In genomic region chr9:128946945-128947422, GRCh38 we compare ENCODE assay signal across 8 cellular contexts. TPM values are rescaled to one million over a fixed set of nuclear protein-coding genes. Genes with fewer than 3 reads are reported as not detected.
DNase-seq lines count a peak whose midpoint lies in the region; ATAC-seq, FAIRE-seq and TF ChIP-seq lines count a peak whose summit lies in the region.

No MANE protein-coding gene starts in this region.

- peak overlapping the region; percentile 92 for H3K9ac ChIP-seq in endodermal cell (ENCODE audit: extremely low read depth, low read length, poor library complexity, severe bottlenecking)

- peak overlapping the region; percentile 94 for H3K27ac Mint-ChIP-seq in T-helper 2 cell treated with Interferon-gamma antibody and Interleukin-4, amounts not matched to agents 5 μg/mL and 100 μg/mL, for 36 hours
- peak overlapping the region; percentile 98 for H3K27ac Mint-ChIP-seq in endodermal cell

- H3K27ac ChIP-seq in endodermal cell (ENCODE audit: low read depth, low read length), result no peak overlapping the region
- peak overlapping the region; percentile 67 for H3K27ac ChIP-seq in mesodermal cell (ENCODE audit: low read depth, low read length, severe bottlenecking)
- H3K27ac ChIP-seq in urinary bladder (ENCODE audit: low read depth), result no peak overlapping the region

- H3K36me3 Mint-ChIP-seq in T-helper 2 cell treated with Interferon-gamma antibody and Interleukin-4, amounts not matched to agents 5 μg/mL and 100 μg/mL, for 36 hours (ENCODE audit: low read depth), result peaks cover 20% of the 10 kb centered on the region
- H3K36me3 Mint-ChIP-seq in endodermal cell (ENCODE audit: low read depth), result peaks cover 20% of the 10 kb centered on the region

- H3K9me3 Mint-ChIP-seq in T-helper 2 cell treated with Interferon-gamma antibody and Interleukin-4, amounts not matched to agents 5 μg/mL and 100 μg/mL, for 36 hours, result no peaks in the 10 kb centered on the region
- no peaks in the 10 kb centered on the region for H3K9me3 Mint-ChIP-seq in endodermal cell

- H3K4me3 Mint-ChIP-seq in T-helper 2 cell treated with Interferon-gamma antibody and Interleukin-4, amounts not matched to agents 5 μg/mL and 100 μg/mL, for 36 hours, result peak overlapping the region; percentile 94
- peak overlapping the region; percentile 89 for H3K4me3 Mint-ChIP-seq in endodermal cell

- H3K4me3 ChIP-seq in endodermal cell (ENCODE audit: low read length) (peak overlapping the region; percentile 95), mesodermal cell (ENCODE audit: extremely low read depth, insufficient read depth, low read length, poor library complexity, severe bottlenecking) (peak overlapping the region; percentile 99), urinary bladder (ENCODE audit: low read depth, low read length) (peak overlapping the region; percentile 57)

- DNase-seq in NCI-H2227 (lab: John Stamatoyannopoulos, UW; ENCODE audit: unreplicated experiment) (peak; percentile 15), NCI-H2227 treated with DMSO at 0.1 percent for 48 hours (lab: John Stamatoyannopoulos, UW) (no peak), endodermal cell (no peak), D721Med (ENCODE audit: insufficient read length, low spot score) (no peak)
- no peak for DNase-seq in T-helper 2 cell treated with Interferon-gamma antibody and Interleukin-4, amounts not matched to agents 5 μg/mL and 100 μg/mL, for 36 hours (ENCODE audit: low spot score)

- TF ChIP-seq CTCF in endodermal cell (conservative IDR thresholded peaks at IDR 0.05) (no peak), D721Med (IDR thresholded peaks at IDR 0.05; ENCODE audit: insufficient read depth, missing control alignments) (no peak)

- H3K36me3 ChIP-seq in endodermal cell (ENCODE audit: control insufficient read depth, insufficient read depth, low read length) (peaks cover 24% of the 10 kb centered on the region), mesodermal cell (ENCODE audit: control insufficient read depth, insufficient read depth, low read length) (peaks cover 55% of the 10 kb centered on the region), urinary bladder (ENCODE audit: insufficient read depth) (peaks cover 2% of the 10 kb centered on the region)

- no peaks in the 10 kb centered on the region for H3K27me3 ChIP-seq in endodermal cell (ENCODE audit: control insufficient read depth, insufficient read depth, low read length, poor library complexity, severe bottlenecking)

- H3K4me1 Mint-ChIP-seq in T-helper 2 cell treated with Interferon-gamma antibody and Interleukin-4, amounts not matched to agents 5 μg/mL and 100 μg/mL, for 36 hours (ENCODE audit: low read depth), result peaks cover 21% of the 10 kb centered on the region
- H3K4me1 Mint-ChIP-seq in endodermal cell, result peaks cover 12% of the 10 kb centered on the region

- H3K9me3 ChIP-seq in endodermal cell (ENCODE audit: control insufficient read depth, low read length) (no peaks in the 10 kb centered on the region), mesodermal cell (ENCODE audit: control insufficient read depth, low read length) (no peaks in the 10 kb centered on the region)

- no peak for FAIRE-seq in D721Med (lab: Jason Lieb, UNC)

- H3K4me1 ChIP-seq in endodermal cell (ENCODE audit: control insufficient read depth, insufficient read depth, low read length) (peaks cover 3% of the 10 kb centered on the region), mesodermal cell (ENCODE audit: control insufficient read depth, insufficient read depth, low read length, poor library complexity, severe bottlenecking) (peaks cover 2% of the 10 kb centered on the region), urinary bladder (ENCODE audit: insufficient read depth) (no peaks in the 10 kb centered on the region)

- H3K27me3 Mint-ChIP-seq in T-helper 2 cell treated with Interferon-gamma antibody and Interleukin-4, amounts not matched to agents 5 μg/mL and 100 μg/mL, for 36 hours (ENCODE audit: low read depth), result no peaks in the 10 kb centered on the region
- no peaks in the 10 kb centered on the region for H3K27me3 Mint-ChIP-seq in endodermal cell (ENCODE audit: insufficient read depth)

- WGBS in endodermal cell (ENCODE audit: insufficient coverage in 1 of 2, insufficient read length in 1 of 2), 2 experiments, result 12 to 24% methylated on average over 18 to 31 of the region's 31 CpGs
- 12 to 13% methylated on average over 25 to 31 of the region's 31 CpGs for WGBS in mesodermal cell (ENCODE audit: insufficient coverage in 2 of 2), 2 experiments
- WGBS in urinary bladder, result 5% methylated on average over 31 of the region's 31 CpGs

- peak; percentile 9 for ATAC-seq in HG03025 (IDR thresholded peaks at IDR 0.05; ENCODE audit: low FRiP score, unreplicated experiment)

RNA-seq across cellular contexts. Expression of gene DOLK, which starts 0.4 kb away (rescaled TPM):
- total RNA-seq in endodermal cell (10 to 100 TPM; 18.0 to 19.8 TPM), urinary bladder (11.3 TPM)
- polyA plus RNA-seq in endodermal cell (2013, experiment 1 of 2), result 14.3 TPM
- 13.4 TPM for polyA plus RNA-seq in endodermal cell (2013, experiment 2 of 2)
- polyA plus RNA-seq in mesodermal cell (2013, experiment 1 of 2), result 12.9 TPM
- polyA plus RNA-seq in mesodermal cell (2013, experiment 2 of 2), result 12.3 TPM
- polyA plus RNA-seq in urinary bladder, result 16.4 TPM

RNA-seq across cellular contexts. Expression of gene NUP188, which starts 0.5 kb away (rescaled TPM):
- total RNA-seq in endodermal cell (10 to 100 TPM; 89.8 to 94.8 TPM), urinary bladder (43.1 TPM)
- 59.2 TPM for polyA plus RNA-seq in endodermal cell (2013, experiment 1 of 2)
- polyA plus RNA-seq in endodermal cell (2013, experiment 2 of 2), result 49.7 TPM
- 46.3 TPM for polyA plus RNA-seq in mesodermal cell (2013, experiment 1 of 2)
- 41.6 TPM for polyA plus RNA-seq in mesodermal cell (2013, experiment 2 of 2)
- 20.3 TPM for polyA plus RNA-seq in urinary bladder

RNA-seq across cellular contexts. Expression of gene PHYHD1, which starts 26.2 kb away (rescaled TPM):
- 10 to 100 TPM; 15.2 to 18.0 TPM for total RNA-seq in endodermal cell
- polyA plus RNA-seq in endodermal cell (2013, experiment 1 of 2), result 6.4 TPM
- 4.7 TPM for polyA plus RNA-seq in endodermal cell (2013, experiment 2 of 2)
- polyA plus RNA-seq in mesodermal cell (2013, experiment 1 of 2), result 20.5 TPM
- polyA plus RNA-seq in mesodermal cell (2013, experiment 2 of 2), result 14.5 TPM
- total RNA-seq in urinary bladder, result 16.8 TPM
- 34.8 TPM for polyA plus RNA-seq in urinary bladder
